ENCODE assay signal across 8 cellular contexts in genomic region chr14:75068294-75069020, GRCh38. TPM values are rescaled to one million over a fixed set of nuclear protein-coding genes. Genes with fewer than 3 reads are reported as not detected.
DNase-seq lines count a peak whose midpoint lies in the region; ATAC-seq, FAIRE-seq and TF ChIP-seq lines count a peak whose summit lies in the region.

No MANE protein-coding gene starts in this region.

- BruUV-seq in K562 (replicated peaks; lab: Mats Ljungman, UMichigan) (TSS peak; percentile 85), HepG2 (replicated peaks; lab: Mats Ljungman, UMichigan) (no TSS peak)

- no peak for TF ChIP-seq RAD21 in K562 (CRISPR knock-in tag; conservative IDR thresholded peaks at IDR 0.05 in 1 of 2, IDR thresholded peaks at IDR 0.05 in 1 of 2)
- no peak for TF ChIP-seq RAD21 in HepG2 (CRISPR knock-in tag; IDR thresholded peaks at IDR 0.05)

- H4K20me1 ChIP-seq in K562 (replicated peaks; ENCODE audit: control insufficient read depth, insufficient read depth, low read length) (no peaks in the 10 kb centered on the region), HepG2 (ENCODE audit: insufficient read depth, low read length) (no peaks in the 10 kb centered on the region)

- H2AFZ ChIP-seq in K562 (ENCODE audit: low read depth, low read length) (peak overlapping the region; percentile 86), HepG2 (ENCODE audit: low read length) (no peak overlapping the region)

- H3K27ac ChIP-seq in K562 (ENCODE audit: extremely low read depth, low read depth, low read length) (peak overlapping the region; percentile 93), HepG2 (ENCODE audit: extremely low read length, insufficient read depth, low read length) (peak overlapping the region; percentile 95), urinary bladder (ENCODE audit: low read depth) (no peak overlapping the region)

- TF ChIP-seq EP300 in K562 (IDR thresholded peaks at IDR 0.05; ENCODE audit: low read length) = no peak
- no peak for TF ChIP-seq EP300 in HepG2 (IDR thresholded peaks at IDR 0.05; ENCODE audit: low read depth in 2 of 2, low read length in 2 of 2)
- TF ChIP-seq EP300 in HepG2 (CRISPR knock-in tag; IDR thresholded peaks at IDR 0.05; ENCODE audit: borderline replicate concordance) = no peak

- H3K9ac ChIP-seq in K562 (ENCODE audit: insufficient read depth in 1 of 2, low read depth in 2 of 2, low read length in 2 of 2) = peak overlapping the region; percentile 87
- H3K9ac ChIP-seq in HepG2 (ENCODE audit: insufficient read depth, low read depth, low read length) = peak overlapping the region; percentile 89

- POLR2A ChIA-PET in K562 (lab: Yijun Ruan, JAX) = interaction anchor here (0.6 to 1.0 kb wide), 6 partner anchors 66 to 561 kb away, joined by 3 to 4 read pairs (median 3); partner anchors contain the start of gene EIF2B2
- POLR2A ChIA-PET in HepG2 (lab: Yijun Ruan, JAX) = interaction anchor here (1.0 to 2.3 kb wide), 5 partner anchors 18 to 226 kb away, joined by 3 to 13 read pairs (median 3); partner anchors contain the start of gene MLH3

- in situ Hi-C loops in K562 (cut with MboI) = no loop called here
- in situ Hi-C loops in HepG2 (cut with HindIII; ENCODE audit: extremely low pct_ligation_motif_present, low pct_unique_long_range_greater_than_20kb) = no loop called here

- CTCF ChIA-PET in K562 (lab: Yijun Ruan, JAX; ENCODE audit: low intra/inter-chr PET ratio) = no interaction called here
- CTCF ChIA-PET in HepG2 (lab: Yijun Ruan, JAX; ENCODE audit: low intra/inter-chr PET ratio, low total read pairs) = no interaction called here

- ATAC-seq in K562 = no peak
- ATAC-seq in HepG2 = no peak

- peak overlapping the region; percentile 96 for H3K4me2 ChIP-seq in K562 (ENCODE audit: insufficient read depth, low read length)
- H3K4me2 ChIP-seq in HepG2 (ENCODE audit: low read depth, low read length) = peak overlapping the region; percentile 98

- H3K9me3 ChIP-seq in K562 (replicated peaks; ENCODE audit: control insufficient read depth, insufficient read depth, low read depth, low read length) (no peaks in the 10 kb centered on the region), HepG2 (ENCODE audit: low read length) (no peaks in the 10 kb centered on the region)

- peak overlapping the region; percentile 41 for H3K4me3 ChIP-seq in K562
- peak overlapping the region; percentile 67 to 80 (median 68) for H3K4me3 ChIP-seq in HepG2 (replicated peaks in 1 of 3; ENCODE audit: insufficient read depth in 1 of 3, low read depth in 2 of 3, low read length in 3 of 3)
- peak overlapping the region; percentile 35 for H3K4me3 ChIP-seq in urinary bladder (ENCODE audit: low read depth, low read length)

- H3K9me1 ChIP-seq in K562 (ENCODE audit: control insufficient read depth, insufficient read depth, low read length) = peaks cover 3% of the 10 kb centered on the region

- intact Hi-C loops in K562 (cut with micrococcal nuclease) (no loop called here), HepG2 (cut with micrococcal nuclease; ENCODE audit: unreplicated experiment) (loop anchor here (10.0 kb wide), 1 partner anchor 64 kb away; the partner anchor contains the start of gene EIF2B2)

- TF ChIP-seq CTCF in K562 (IDR thresholded peaks at IDR 0.05 in 2 of 3, conservative IDR thresholded peaks at IDR 0.05 in 1 of 3; ENCODE audit: insufficient read depth in 2 of 3, low read depth in 1 of 3, low read length in 3 of 3) = no peak
- no peak for TF ChIP-seq CTCF in HepG2 (CRISPR knock-in tag; IDR thresholded peaks at IDR 0.05)

- peak; percentile 40 for FAIRE-seq in K562 (lab: Jason Lieb, UNC)
- peak; percentile 53 for FAIRE-seq in HepG2 (lab: Jason Lieb, UNC)
- FAIRE-seq in RCC 7860 (lab: Jason Lieb, UNC) = no peak

- peaks cover 69% of the 10 kb centered on the region for H3K79me2 ChIP-seq in K562 (ENCODE audit: control insufficient read depth, insufficient read depth, low read length)
- peaks cover 18% of the 10 kb centered on the region for H3K79me2 ChIP-seq in HepG2 (ENCODE audit: insufficient read depth, low read length)

- H3K27me3 ChIP-seq in K562 (ENCODE audit: control insufficient read depth in 2 of 2, insufficient read depth in 2 of 2, low read length in 2 of 2) = no peaks in the 10 kb centered on the region
- H3K27me3 ChIP-seq in HepG2 (ENCODE audit: control insufficient read depth in 1 of 2, insufficient read depth in 2 of 2, low read length in 2 of 2) = no peaks in the 10 kb centered on the region; a peak in 1 of 5 replicates

- TF ChIP-seq POLR2A in K562 (conservative IDR thresholded peaks at IDR 0.05) = no peak; the same call in 1 of the 2 replicates
- TF ChIP-seq POLR2A in HepG2 (IDR thresholded peaks at IDR 0.05; ENCODE audit: insufficient read depth in 1 of 2, low read depth in 2 of 2, low read length in 2 of 2) = no peak

- H3K4me1 ChIP-seq in K562 (replicated peaks in 1 of 2; ENCODE audit: control insufficient read depth in 2 of 2, insufficient read depth in 2 of 2, low read length in 2 of 2) (peaks cover 29 to 32% of the 10 kb centered on the region in 2 experiments; a peak in 4 of 5 replicates), HepG2 (ENCODE audit: insufficient read depth, low read length) (peaks cover 47% of the 10 kb centered on the region), urinary bladder (ENCODE audit: insufficient read depth) (no peaks in the 10 kb centered on the region)

- WGBS in K562 (ENCODE audit: insufficient coverage, low coverage, missing lambda C conversion rate) = 0% methylated on average over 8 of the region's 13 CpGs
- WGBS in HepG2 (ENCODE audit: low lambda C conversion rate) = 2% methylated on average over 13 of the region's 13 CpGs
- WGBS in urinary bladder = 12% methylated on average over 13 of the region's 13 CpGs

- DNase-seq in NCI-H510A treated with DMSO at 0.1 percent for 48 hours (lab: John Stamatoyannopoulos, UW) (peak; percentile 76), NCI-H510A (lab: John Stamatoyannopoulos, UW) (no peak), K562 (ENCODE audit: extremely low read depth in 1 of 4, low spot score in 3 of 4) (peak in 2 of 4 experiments; percentile 10 to 26), HepG2 (ENCODE audit: low spot score) (no peak), activated gamma-delta T cell (lab: John Stamatoyannopoulos, UW) (no peak), RCC 7860 (ENCODE audit: low spot score) (no peak)
- DNase-seq in stimulated activated naive CD4-positive, alpha-beta T cell (lab: John Stamatoyannopoulos, UW) = no peak

- no peaks in the 10 kb centered on the region; the same call in 2 of the 3 replicates for H3K36me3 ChIP-seq in K562 (ENCODE audit: control insufficient read depth, insufficient read depth, low read length)
- H3K36me3 ChIP-seq in HepG2 (replicated peaks in 1 of 2; ENCODE audit: control insufficient read depth in 1 of 2, insufficient read depth in 2 of 2, low read length in 2 of 2) = no peaks in the 10 kb centered on the region
- no peaks in the 10 kb centered on the region for H3K36me3 ChIP-seq in urinary bladder (ENCODE audit: insufficient read depth)

RNA-seq across cellular contexts. Expression of gene ZC2HC1C, which starts 1.0 kb away (rescaled TPM):
- total RNA-seq in K562 (2011; cell fraction: chromatin; rRNA removed; ENCODE audit: low replicate concordance) = 5.4 and 5.8 TPM in 2 replicates
- total RNA-seq in K562 (2011; cell fraction: nucleolus; rRNA removed) = 3.0 and 4.5 TPM in 2 replicates
- total RNA-seq in K562 (2011; cell fraction: nucleoplasm; rRNA removed) = 3.9 and 4.5 TPM in 2 replicates
- total RNA-seq in K562 (2014; rRNA removed) = 5.1 and 8.8 TPM in 2 replicates
- total RNA-seq in K562 (2014; rRNA removed; fragmentation: Illumina TruSeq; extraction: Trizol) = 6.6 and 7.9 TPM in 2 replicates
- total RNA-seq in K562 (2015; rRNA removed; fragmentation: Illumina TruSeq; extraction: Trizol) = 6.2 and 8.5 TPM in 2 replicates
- total RNA-seq in K562 (2021) = 4.7 and 6.3 TPM in 2 replicates
- polyA plus RNA-seq in K562 (2011; rRNA removed) = 4.3 and 8.4 TPM in 2 replicates
- polyA plus RNA-seq in K562 (2011; cell fraction: cytosol; rRNA removed) = 2.7 and 3.3 TPM in 2 replicates
- polyA plus RNA-seq in K562 (2011; cell fraction: nucleus; rRNA removed) = 4.9 and 5.4 TPM in 2 replicates
- polyA plus RNA-seq in K562 (2012) = 5.6 and 9.0 TPM in 2 replicates
- 7.7 and 7.9 TPM in 2 replicates for polyA plus RNA-seq in K562 (2014; fragmentation: Illumina TruSeq; extraction: Trizol)
- polyA plus RNA-seq in K562 (2014; fragmentation: Nextera tagmentation; extraction: Ambion mirVana) = 1 to 10 TPM; 7.0 to 9.2 TPM
- 3.7 and 6.7 TPM in 2 replicates for polyA plus RNA-seq in K562 (2014; rRNA removed)
- polyA minus RNA-seq in K562 (2011; rRNA and poly(A)+ RNA removed) = 3.2 and 6.8 TPM in 2 replicates
- polyA minus RNA-seq in K562 (2011; cell fraction: cytosol; rRNA and poly(A)+ RNA removed) = 1.7 and 4.8 TPM in 2 replicates
- 3.2 and 3.6 TPM in 2 replicates for polyA minus RNA-seq in K562 (2011; cell fraction: nucleus; rRNA and poly(A)+ RNA removed)
- 3.3 and 5.3 TPM in 2 replicates for total RNA-seq in HepG2 (2016; rRNA removed; fragmentation: Illumina TruSeq; extraction: Trizol)
- total RNA-seq in HepG2 (2016; cell fraction: cytosol; rRNA removed; fragmentation: Illumina TruSeq; extraction: Trizol; ENCODE audit: low read depth) = 2.6 and 3.3 TPM in 2 replicates
- 4.5 and 4.8 TPM in 2 replicates for total RNA-seq in HepG2 (2016; cell fraction: insoluble cytoplasmic fraction; rRNA removed; fragmentation: Illumina TruSeq; extraction: Trizol)
- total RNA-seq in HepG2 (2016; cell fraction: membrane; rRNA removed; fragmentation: Illumina TruSeq; extraction: Trizol) = 3.8 and 4.6 TPM in 2 replicates
- 3.6 and 5.8 TPM in 2 replicates for total RNA-seq in HepG2 (2016; cell fraction: nucleus; rRNA removed; fragmentation: Illumina TruSeq; extraction: Trizol)
- polyA plus RNA-seq in HepG2 (2011; rRNA removed) = 3.0 and 3.5 TPM in 2 replicates
- polyA plus RNA-seq in HepG2 (2011; cell fraction: cytosol; rRNA removed) = 1.7 and 2.1 TPM in 2 replicates
- 2.1 and 3.0 TPM in 2 replicates for polyA plus RNA-seq in HepG2 (2011; cell fraction: nucleus; rRNA removed)
- polyA plus RNA-seq in HepG2 (2012) = 1.5 and 2.4 TPM in 2 replicates
- polyA plus RNA-seq in HepG2 (2016; cell fraction: cytosol; fragmentation: Illumina TruSeq; extraction: Trizol; ENCODE audit: low read depth) = 1.6 and 1.9 TPM in 2 replicates
- polyA plus RNA-seq in HepG2 (2016; cell fraction: insoluble cytoplasmic fraction; fragmentation: Illumina TruSeq; extraction: Trizol; ENCODE audit: low read depth) = 4.5 and 6.0 TPM in 2 replicates
- polyA plus RNA-seq in HepG2 (2016; cell fraction: membrane; fragmentation: Illumina TruSeq; extraction: Trizol; ENCODE audit: low read depth) = 1.8 and 2.2 TPM in 2 replicates
- polyA plus RNA-seq in HepG2 (2016; cell fraction: nucleus; fragmentation: Illumina TruSeq; extraction: Trizol; ENCODE audit: insufficient read depth, low read depth) = 4.8 and 5.3 TPM in 2 replicates
- 0.82 and 0.98 TPM in 2 replicates for polyA minus RNA-seq in HepG2 (2011; rRNA and poly(A)+ RNA removed; ENCODE audit: low replicate concordance)
- polyA minus RNA-seq in HepG2 (2011; cell fraction: cytosol; rRNA and poly(A)+ RNA removed) = 0.88 and 1.5 TPM in 2 replicates
- polyA minus RNA-seq in HepG2 (2011; cell fraction: nucleus; rRNA and poly(A)+ RNA removed) = 2.4 and 4.8 TPM in 2 replicates
- total RNA-seq in urinary bladder = 1.5 TPM
- polyA plus RNA-seq in urinary bladder = 2.3 TPM

RNA-seq across cellular contexts. Expression of gene ACYP1, which starts 4.6 kb away (rescaled TPM):
- 33.7 and 68.8 TPM in 2 replicates for total RNA-seq in K562 (2011; cell fraction: chromatin; rRNA removed; ENCODE audit: low replicate concordance)
- total RNA-seq in K562 (2011; cell fraction: nucleolus; rRNA removed) = 20.2 and 25.4 TPM in 2 replicates
- 59.5 and 106 TPM in 2 replicates for total RNA-seq in K562 (2011; cell fraction: nucleoplasm; rRNA removed)
- 37.7 and 57.6 TPM in 2 replicates for total RNA-seq in K562 (2014; rRNA removed)
- total RNA-seq in K562 (2014; rRNA removed; fragmentation: Illumina TruSeq; extraction: Trizol) = 45.8 and 55.9 TPM in 2 replicates
- total RNA-seq in K562 (2015; rRNA removed; fragmentation: Illumina TruSeq; extraction: Trizol) = 35.3 and 35.5 TPM in 2 replicates
- total RNA-seq in K562 (2021) = 19.9 and 23.3 TPM in 2 replicates
- 47.2 and 67.6 TPM in 2 replicates for polyA plus RNA-seq in K562 (2011; rRNA removed)
- 16.7 and 38.7 TPM in 2 replicates for polyA plus RNA-seq in K562 (2011; cell fraction: cytosol; rRNA removed)
- polyA plus RNA-seq in K562 (2011; cell fraction: nucleus; rRNA removed) = 21.5 and 27.6 TPM in 2 replicates
- 38.2 and 69.1 TPM in 2 replicates for polyA plus RNA-seq in K562 (2012)
- polyA plus RNA-seq in K562 (2014; fragmentation: Illumina TruSeq; extraction: Trizol) = 52.3 and 54.1 TPM in 2 replicates
- 100 to 1,000 TPM; 105 to 113 TPM for polyA plus RNA-seq in K562 (2014; fragmentation: Nextera tagmentation; extraction: Ambion mirVana)
- polyA plus RNA-seq in K562 (2014; rRNA removed) = 69.0 and 97.2 TPM in 2 replicates
- 20.1 and 22.2 TPM in 2 replicates for polyA minus RNA-seq in K562 (2011; rRNA and poly(A)+ RNA removed)
- polyA minus RNA-seq in K562 (2011; cell fraction: cytosol; rRNA and poly(A)+ RNA removed) = 9.2 and 9.9 TPM in 2 replicates
- polyA minus RNA-seq in K562 (2011; cell fraction: nucleus; rRNA and poly(A)+ RNA removed) = 10.9 and 14.8 TPM in 2 replicates
- 9.7 and 11.1 TPM in 2 replicates for total RNA-seq in HepG2 (2016; rRNA removed; fragmentation: Illumina TruSeq; extraction: Trizol)
- 3.0 and 3.7 TPM in 2 replicates for total RNA-seq in HepG2 (2016; cell fraction: cytosol; rRNA removed; fragmentation: Illumina TruSeq; extraction: Trizol; ENCODE audit: low read depth)
- total RNA-seq in HepG2 (2016; cell fraction: insoluble cytoplasmic fraction; rRNA removed; fragmentation: Illumina TruSeq; extraction: Trizol) = 11.8 and 12.0 TPM in 2 replicates
- 4.6 and 5.3 TPM in 2 replicates for total RNA-seq in HepG2 (2016; cell fraction: membrane; rRNA removed; fragmentation: Illumina TruSeq; extraction: Trizol)
- total RNA-seq in HepG2 (2016; cell fraction: nucleus; rRNA removed; fragmentation: Illumina TruSeq; extraction: Trizol) = 12.2 and 12.7 TPM in 2 replicates
- polyA plus RNA-seq in HepG2 (2011; rRNA removed) = 17.3 and 22.4 TPM in 2 replicates
- 16.7 and 19.1 TPM in 2 replicates for polyA plus RNA-seq in HepG2 (2011; cell fraction: cytosol; rRNA removed)
- polyA plus RNA-seq in HepG2 (2011; cell fraction: nucleus; rRNA removed) = 8.6 and 13.9 TPM in 2 replicates
- polyA plus RNA-seq in HepG2 (2012) = 18.5 and 20.3 TPM in 2 replicates
- polyA plus RNA-seq in HepG2 (2016; cell fraction: cytosol; fragmentation: Illumina TruSeq; extraction: Trizol; ENCODE audit: low read depth) = 3.4 and 4.7 TPM in 2 replicates
- 18.4 and 21.2 TPM in 2 replicates for polyA plus RNA-seq in HepG2 (2016; cell fraction: insoluble cytoplasmic fraction; fragmentation: Illumina TruSeq; extraction: Trizol; ENCODE audit: low read depth)
- 6.4 and 6.5 TPM in 2 replicates for polyA plus RNA-seq in HepG2 (2016; cell fraction: membrane; fragmentation: Illumina TruSeq; extraction: Trizol; ENCODE audit: low read depth)
- polyA plus RNA-seq in HepG2 (2016; cell fraction: nucleus; fragmentation: Illumina TruSeq; extraction: Trizol; ENCODE audit: insufficient read depth, low read depth) = 31.3 and 35.6 TPM in 2 replicates
- polyA minus RNA-seq in HepG2 (2011; rRNA and poly(A)+ RNA removed; ENCODE audit: low replicate concordance) = 1.6 and 7.3 TPM in 2 replicates
- polyA minus RNA-seq in HepG2 (2011; cell fraction: cytosol; rRNA and poly(A)+ RNA removed) = 2.1 and 2.5 TPM in 2 replicates
- polyA minus RNA-seq in HepG2 (2011; cell fraction: nucleus; rRNA and poly(A)+ RNA removed) = 12.7 and 14.0 TPM in 2 replicates
- 14.7 TPM for total RNA-seq in urinary bladder
- 23.5 TPM for polyA plus RNA-seq in urinary bladder

RNA-seq across cellular contexts. Expression of gene MLH3, which starts 17.2 kb away (rescaled TPM):
- 14.6 and 47.0 TPM in 2 replicates for total RNA-seq in K562 (2011; cell fraction: chromatin; rRNA removed; ENCODE audit: low replicate concordance)
- total RNA-seq in K562 (2011; cell fraction: nucleolus; rRNA removed) = 8.0 and 12.2 TPM in 2 replicates
- 14.7 and 15.5 TPM in 2 replicates for total RNA-seq in K562 (2011; cell fraction: nucleoplasm; rRNA removed)
- total RNA-seq in K562 (2014; rRNA removed) = 5.9 and 8.0 TPM in 2 replicates
- total RNA-seq in K562 (2014; rRNA removed; fragmentation: Illumina TruSeq; extraction: Trizol) = 14.5 and 16.7 TPM in 2 replicates
- 14.5 and 15.3 TPM in 2 replicates for total RNA-seq in K562 (2015; rRNA removed; fragmentation: Illumina TruSeq; extraction: Trizol)
- total RNA-seq in K562 (2021) = 8.8 and 12.0 TPM in 2 replicates
- polyA plus RNA-seq in K562 (2011; rRNA removed) = 8.7 and 11.9 TPM in 2 replicates
- 3.4 and 5.1 TPM in 2 replicates for polyA plus RNA-seq in K562 (2011; cell fraction: cytosol; rRNA removed)
- 13.2 and 15.3 TPM in 2 replicates for polyA plus RNA-seq in K562 (2011; cell fraction: nucleus; rRNA removed)
- 5.0 TPM in 2 replicates for polyA plus RNA-seq in K562 (2012)
- 8.6 TPM in 2 replicates for polyA plus RNA-seq in K562 (2014; fragmentation: Illumina TruSeq; extraction: Trizol)
- polyA plus RNA-seq in K562 (2014; fragmentation: Nextera tagmentation; extraction: Ambion mirVana) = 10 to 100 TPM in 1 of 2 experiments, 1 to 10 TPM in 1; 6.8 to 10.7 TPM
- polyA plus RNA-seq in K562 (2014; rRNA removed) = 4.6 and 6.1 TPM in 2 replicates
- 60.6 and 67.0 TPM in 2 replicates for polyA minus RNA-seq in K562 (2011; rRNA and poly(A)+ RNA removed)
- polyA minus RNA-seq in K562 (2011; cell fraction: cytosol; rRNA and poly(A)+ RNA removed) = 5.5 and 11.5 TPM in 2 replicates
- polyA minus RNA-seq in K562 (2011; cell fraction: nucleus; rRNA and poly(A)+ RNA removed) = 13.2 and 21.1 TPM in 2 replicates
- 24.5 and 24.8 TPM in 2 replicates for total RNA-seq in HepG2 (2016; rRNA removed; fragmentation: Illumina TruSeq; extraction: Trizol)
- total RNA-seq in HepG2 (2016; cell fraction: cytosol; rRNA removed; fragmentation: Illumina TruSeq; extraction: Trizol; ENCODE audit: low read depth) = 8.9 and 14.2 TPM in 2 replicates
- total RNA-seq in HepG2 (2016; cell fraction: insoluble cytoplasmic fraction; rRNA removed; fragmentation: Illumina TruSeq; extraction: Trizol) = 22.2 and 26.0 TPM in 2 replicates
- 28.2 and 35.8 TPM in 2 replicates for total RNA-seq in HepG2 (2016; cell fraction: membrane; rRNA removed; fragmentation: Illumina TruSeq; extraction: Trizol)
- total RNA-seq in HepG2 (2016; cell fraction: nucleus; rRNA removed; fragmentation: Illumina TruSeq; extraction: Trizol) = 29.1 and 31.2 TPM in 2 replicates
- polyA plus RNA-seq in HepG2 (2011; rRNA removed) = 14.4 and 15.3 TPM in 2 replicates
- 7.8 and 9.0 TPM in 2 replicates for polyA plus RNA-seq in HepG2 (2011; cell fraction: cytosol; rRNA removed)
- polyA plus RNA-seq in HepG2 (2011; cell fraction: nucleus; rRNA removed) = 20.0 and 23.6 TPM in 2 replicates
- polyA plus RNA-seq in HepG2 (2012) = 9.7 and 11.4 TPM in 2 replicates
- polyA plus RNA-seq in HepG2 (2016; cell fraction: cytosol; fragmentation: Illumina TruSeq; extraction: Trizol; ENCODE audit: low read depth) = 0.34 and 0.69 TPM in 2 replicates
- polyA plus RNA-seq in HepG2 (2016; cell fraction: insoluble cytoplasmic fraction; fragmentation: Illumina TruSeq; extraction: Trizol; ENCODE audit: low read depth) = 8.3 and 12.1 TPM in 2 replicates
- 1.5 and 2.4 TPM in 2 replicates for polyA plus RNA-seq in HepG2 (2016; cell fraction: membrane; fragmentation: Illumina TruSeq; extraction: Trizol; ENCODE audit: low read depth)
- 22.5 and 23.9 TPM in 2 replicates for polyA plus RNA-seq in HepG2 (2016; cell fraction: nucleus; fragmentation: Illumina TruSeq; extraction: Trizol; ENCODE audit: insufficient read depth, low read depth)
- polyA minus RNA-seq in HepG2 (2011; rRNA and poly(A)+ RNA removed; ENCODE audit: low replicate concordance) = 21.0 TPM in 2 replicates
- 12.5 and 12.9 TPM in 2 replicates for polyA minus RNA-seq in HepG2 (2011; cell fraction: cytosol; rRNA and poly(A)+ RNA removed)
- polyA minus RNA-seq in HepG2 (2011; cell fraction: nucleus; rRNA and poly(A)+ RNA removed) = 53.3 and 70.0 TPM in 2 replicates
- 97.1 TPM for total RNA-seq in urinary bladder
- 15.3 TPM for polyA plus RNA-seq in urinary bladder

RNA-seq across cellular contexts. Expression of gene NEK9, which starts 58.4 kb away (rescaled TPM):
- total RNA-seq in K562 (2011; cell fraction: chromatin; rRNA removed; ENCODE audit: low replicate concordance) = 35.9 and 58.1 TPM in 2 replicates
- total RNA-seq in K562 (2011; cell fraction: nucleolus; rRNA removed) = 28.6 and 29.0 TPM in 2 replicates
- total RNA-seq in K562 (2011; cell fraction: nucleoplasm; rRNA removed) = 30.7 and 32.6 TPM in 2 replicates
- total RNA-seq in K562 (2014; rRNA removed) (25.3 and 29.3 TPM in 2 replicates), K562 (2014; rRNA removed; fragmentation: Illumina TruSeq; extraction: Trizol) (11.8 and 14.3 TPM in 2 replicates), K562 (2015; rRNA removed; fragmentation: Illumina TruSeq; extraction: Trizol) (10.0 and 10.8 TPM in 2 replicates), K562 (2021) (24.0 and 34.4 TPM in 2 replicates), HepG2 (2016; rRNA removed; fragmentation: Illumina TruSeq; extraction: Trizol) (16.5 and 29.4 TPM in 2 replicates), urinary bladder (70.3 TPM)
- polyA plus RNA-seq in K562 (2011; rRNA removed) (32.8 and 39.6 TPM in 2 replicates), K562 (2014; fragmentation: Illumina TruSeq; extraction: Trizol) (16.3 and 19.8 TPM in 2 replicates), K562 (2014; fragmentation: Nextera tagmentation; extraction: Ambion mirVana) (1 to 10 TPM; 2.8 to 5.5 TPM), K562 (2014; rRNA removed) (19.9 and 29.1 TPM in 2 replicates), HepG2 (2011; rRNA removed) (27.3 and 32.1 TPM in 2 replicates), urinary bladder (74.7 TPM)
- polyA plus RNA-seq in K562 (2011; cell fraction: cytosol; rRNA removed) = 15.8 and 25.2 TPM in 2 replicates
- polyA plus RNA-seq in K562 (2011; cell fraction: nucleus; rRNA removed) = 51.4 and 57.6 TPM in 2 replicates
- 25.0 and 31.8 TPM in 2 replicates for polyA plus RNA-seq in K562 (2012)
- 32.3 and 32.9 TPM in 2 replicates for polyA minus RNA-seq in K562 (2011; rRNA and poly(A)+ RNA removed)
- 11.6 and 13.7 TPM in 2 replicates for polyA minus RNA-seq in K562 (2011; cell fraction: cytosol; rRNA and poly(A)+ RNA removed)
- polyA minus RNA-seq in K562 (2011; cell fraction: nucleus; rRNA and poly(A)+ RNA removed) = 29.9 and 36.3 TPM in 2 replicates
- total RNA-seq in HepG2 (2016; cell fraction: cytosol; rRNA removed; fragmentation: Illumina TruSeq; extraction: Trizol; ENCODE audit: low read depth) = 8.6 and 9.3 TPM in 2 replicates
- 17.5 and 29.6 TPM in 2 replicates for total RNA-seq in HepG2 (2016; cell fraction: insoluble cytoplasmic fraction; rRNA removed; fragmentation: Illumina TruSeq; extraction: Trizol)
- 11.8 and 12.2 TPM in 2 replicates for total RNA-seq in HepG2 (2016; cell fraction: membrane; rRNA removed; fragmentation: Illumina TruSeq; extraction: Trizol)
- total RNA-seq in HepG2 (2016; cell fraction: nucleus; rRNA removed; fragmentation: Illumina TruSeq; extraction: Trizol) = 25.2 and 29.4 TPM in 2 replicates
- 17.4 and 19.0 TPM in 2 replicates for polyA plus RNA-seq in HepG2 (2011; cell fraction: cytosol; rRNA removed)
- polyA plus RNA-seq in HepG2 (2011; cell fraction: nucleus; rRNA removed) = 69.4 and 74.5 TPM in 2 replicates
- polyA plus RNA-seq in HepG2 (2012) = 30.8 and 31.9 TPM in 2 replicates
- 0.96 and 1.7 TPM in 2 replicates for polyA plus RNA-seq in HepG2 (2016; cell fraction: cytosol; fragmentation: Illumina TruSeq; extraction: Trizol; ENCODE audit: low read depth)
- 32.5 and 34.6 TPM in 2 replicates for polyA plus RNA-seq in HepG2 (2016; cell fraction: insoluble cytoplasmic fraction; fragmentation: Illumina TruSeq; extraction: Trizol; ENCODE audit: low read depth)
- polyA plus RNA-seq in HepG2 (2016; cell fraction: membrane; fragmentation: Illumina TruSeq; extraction: Trizol; ENCODE audit: low read depth) = 4.7 and 5.0 TPM in 2 replicates
- 60.6 and 64.1 TPM in 2 replicates for polyA plus RNA-seq in HepG2 (2016; cell fraction: nucleus; fragmentation: Illumina TruSeq; extraction: Trizol; ENCODE audit: insufficient read depth, low read depth)
- 33.3 and 65.4 TPM in 2 replicates for polyA minus RNA-seq in HepG2 (2011; rRNA and poly(A)+ RNA removed; ENCODE audit: low replicate concordance)
- polyA minus RNA-seq in HepG2 (2011; cell fraction: cytosol; rRNA and poly(A)+ RNA removed) = 16.4 and 19.4 TPM in 2 replicates
- 42.6 and 47.6 TPM in 2 replicates for polyA minus RNA-seq in HepG2 (2011; cell fraction: nucleus; rRNA and poly(A)+ RNA removed)
